Comparison of ENCODE assay signal across 25 cellular contexts in the genomic region with DNA sequence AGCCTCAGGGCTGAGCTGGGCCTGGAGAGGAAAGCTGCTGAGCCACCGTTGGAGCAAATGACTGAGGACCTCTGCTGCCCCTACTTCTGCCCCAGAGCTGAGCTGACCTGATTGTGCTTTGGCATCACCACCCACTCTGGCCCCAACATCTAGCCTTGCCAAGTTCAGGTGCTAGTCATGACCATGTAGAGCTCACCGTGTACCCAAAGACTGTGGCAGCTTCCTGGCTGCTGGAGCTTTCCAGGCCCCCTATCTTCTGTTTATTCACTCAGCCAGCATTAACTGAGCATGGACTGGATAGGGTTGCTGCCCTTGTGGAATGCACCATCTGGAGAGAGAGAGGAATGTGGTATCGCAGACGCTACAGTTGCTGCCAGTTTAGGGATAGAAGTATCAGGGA. TPM values are rescaled to one million over a fixed set of nuclear protein-coding genes. Genes with fewer than 3 reads are reported as not detected.
DNase-seq lines count a peak whose midpoint lies in the region; ATAC-seq and TF ChIP-seq lines count a peak whose summit lies in the region.
"Had no signal": no experiment of that assay in that cellular context is flagged by ENCODE, and none has a peak within 500 bp of the region (broad histone marks: within the 10 kb centered on the region; RNA-seq: fewer than 3 reads in every experiment).

No MANE protein-coding gene starts in this region.

- H3K9me3 ChIP-seq in right atrium auricular region (no peaks in the 10 kb centered on the region), stomach smooth muscle (ENCODE audit: control insufficient read depth in 2 of 2, low read length in 2 of 2) (no peaks in the 10 kb centered on the region)
- H3K9me3 ChIP-seq: MG63, suprapubic skin had no signal

- H3K27ac Mint-ChIP-seq in central memory CD8-positive, alpha-beta T cell (ENCODE audit: low read depth), result peak overlapping the region; percentile 12
- H3K27ac Mint-ChIP-seq: activated CD4-positive, alpha-beta T cell treated with anti-CD3 and anti-CD28 coated beads, Interleukin-2, amount 10 ng/mL, durations not matched to agents 7 days and 5 days; nephron progenitor cell had no signal

- H3K36me3 ChIP-seq in right atrium auricular region (peaks cover 72% of the 10 kb centered on the region), stomach smooth muscle (ENCODE audit: control insufficient read depth in 2 of 2, insufficient read depth in 2 of 2, low read length in 2 of 2) (peaks cover 52 to 79% of the 10 kb centered on the region in 2 donors)

- H3K4me3 ChIP-seq in right atrium auricular region (no peak overlapping the region), stomach smooth muscle (ENCODE audit: low read length in 2 of 2) (no peak overlapping the region)
- H3K4me3 ChIP-seq: MG63, suprapubic skin had no signal

- H3K4me3 Mint-ChIP-seq in central memory CD8-positive, alpha-beta T cell, result no peak overlapping the region
- H3K4me3 Mint-ChIP-seq: activated CD4-positive, alpha-beta T cell treated with anti-CD3 and anti-CD28 coated beads, Interleukin-2, amount 10 ng/mL, durations not matched to agents 7 days and 5 days; activated T-cell treated with anti-CD3 and anti-CD28 coated beads, Interleukin-2, amount 50 U/mL, for 4 hours; immature natural killer cell; nephron progenitor cell had no signal

- H3K4me1 ChIP-seq in right atrium auricular region, result peaks cover 0 to 54% of the 10 kb centered on the region in 2 donors
- H3K4me1 ChIP-seq in stomach smooth muscle (ENCODE audit: control insufficient read depth, insufficient read depth, low read length), result peaks cover 40% of the 10 kb centered on the region

- peak; percentile 47 for DNase-seq in Right ventricle myocardium inferior (ENCODE audit: missing footprints)
- no peak for DNase-seq in cardiac septum (ENCODE audit: low spot score)
- DNase-seq in central memory CD8-positive, alpha-beta T cell (ENCODE audit: low spot score in 2 of 2), result no peak
- no peak for DNase-seq in right atrium auricular region (ENCODE audit: low spot score)
- no peak for DNase-seq in ecto neural progenitor cell (ENCODE audit: low spot score)
- DNase-seq in iPS-NIHi7 (ENCODE audit: extremely low spot score), result no peak
- DNase-seq in activated CD4-positive, alpha-beta T cell treated with anti-CD3 and anti-CD28 coated beads for 48 hours, result no peak
- DNase-seq: activated CD4-positive, alpha-beta T cell treated with anti-CD3 and anti-CD28 coated beads, Interleukin-2, amount 10 ng/mL, durations not matched to agents 7 days and 5 days; activated T-cell treated with anti-CD3 and anti-CD28 coated beads, Interleukin-2, amount 50 U/mL, for 4 hours; anterior cingulate cortex; COR-L47; cortex of kidney; immature natural killer cell; mesendoderm; MG63; NCI-H1694 treated with DMSO at 0.1 percent for 48 hours; NCI-H446 treated with DMSO at 0.1 percent for 48 hours; nephron progenitor cell; NK-92 treated with Interleukin-12 subunit alpha and Interleukin-12 subunit beta, amount 100 ng/mL, for 24 hours; retina; RPMI8226; SW 1271 had no signal

- intact Hi-C loops in Right ventricle myocardium inferior (cut with DNase I), result loop anchor here (2.0 to 5.0 kb wide), 2 partner anchors 112 to 202 kb away; a partner anchor contains a TSS
- intact Hi-C loops in cardiac septum (cut with DNase I), result loop anchor here (5.0 kb wide), 1 partner anchor 107 kb away; no protein-coding TSS in a partner anchor

- peaks cover 57% of the 10 kb centered on the region for H3K4me1 Mint-ChIP-seq in central memory CD8-positive, alpha-beta T cell
- H3K4me1 Mint-ChIP-seq: activated CD4-positive, alpha-beta T cell treated with anti-CD3 and anti-CD28 coated beads, Interleukin-2, amount 10 ng/mL, durations not matched to agents 7 days and 5 days had no signal

- H3K27me3 ChIP-seq in right atrium auricular region, result no peaks in the 10 kb centered on the region
- H3K27me3 ChIP-seq in stomach smooth muscle (ENCODE audit: control insufficient read depth in 1 of 2, insufficient read depth in 2 of 2, low read length in 2 of 2), result no peaks in the 10 kb centered on the region
- H3K27me3 ChIP-seq: MG63, suprapubic skin had no signal

- no peaks in the 10 kb centered on the region for H3K27me3 Mint-ChIP-seq in central memory CD8-positive, alpha-beta T cell
- H3K27me3 Mint-ChIP-seq: activated CD4-positive, alpha-beta T cell treated with anti-CD3 and anti-CD28 coated beads, Interleukin-2, amount 10 ng/mL, durations not matched to agents 7 days and 5 days had no signal

- H3K36me3 Mint-ChIP-seq in central memory CD8-positive, alpha-beta T cell (ENCODE audit: insufficient read depth), result peaks cover 37% of the 10 kb centered on the region

- ATAC-seq in Right ventricle myocardium inferior, result peak; percentile 75
- ATAC-seq in central memory CD8-positive, alpha-beta T cell (replicated peaks; ENCODE audit: extremely low read depth, poor library complexity, severe bottlenecking), result no peak
- ATAC-seq: activated T-cell treated with anti-CD3 and anti-CD28 coated beads, Interleukin-2, amount 50 U/mL, for 4 hours had no signal

- no peak overlapping the region for H3K9ac ChIP-seq in stomach smooth muscle (ENCODE audit: low read length in 2 of 2)

- no peak for TF ChIP-seq CTCF in right atrium auricular region (IDR thresholded peaks at IDR 0.05)

- H3K27ac ChIP-seq in right atrium auricular region, result peak overlapping the region; percentile 68 to 76
- peak overlapping the region; percentile 60 for H3K27ac ChIP-seq in stomach smooth muscle (ENCODE audit: low read length)
- H3K27ac ChIP-seq: epithelial cell of prostate, suprapubic skin had no signal

- no peaks in the 10 kb centered on the region for H3K9me3 Mint-ChIP-seq in central memory CD8-positive, alpha-beta T cell
- H3K9me3 Mint-ChIP-seq: activated CD4-positive, alpha-beta T cell treated with anti-CD3 and anti-CD28 coated beads, Interleukin-2, amount 10 ng/mL, durations not matched to agents 7 days and 5 days; activated T-cell treated with anti-CD3 and anti-CD28 coated beads, Interleukin-2, amount 50 U/mL, for 4 hours; immature natural killer cell; nephron progenitor cell had no signal

RNA-seq across cellular contexts. Expression of a gene that starts 49.1 kb away (rescaled TPM):
- total RNA-seq in Right ventricle myocardium inferior (24.6 TPM), cardiac septum (25.7 TPM), right atrium auricular region (10 to 100 TPM; 37.5 to 47.6 TPM)

RNA-seq across cellular contexts. Expression of a gene that starts 58.1 kb away (rescaled TPM):
- total RNA-seq in Right ventricle myocardium inferior (92.5 TPM), cardiac septum (85.9 TPM), right atrium auricular region (10 to 100 TPM; 54.6 to 60.9 TPM)
